20 cellular contexts compared by ENCODE assay signal in the genomic region with DNA sequence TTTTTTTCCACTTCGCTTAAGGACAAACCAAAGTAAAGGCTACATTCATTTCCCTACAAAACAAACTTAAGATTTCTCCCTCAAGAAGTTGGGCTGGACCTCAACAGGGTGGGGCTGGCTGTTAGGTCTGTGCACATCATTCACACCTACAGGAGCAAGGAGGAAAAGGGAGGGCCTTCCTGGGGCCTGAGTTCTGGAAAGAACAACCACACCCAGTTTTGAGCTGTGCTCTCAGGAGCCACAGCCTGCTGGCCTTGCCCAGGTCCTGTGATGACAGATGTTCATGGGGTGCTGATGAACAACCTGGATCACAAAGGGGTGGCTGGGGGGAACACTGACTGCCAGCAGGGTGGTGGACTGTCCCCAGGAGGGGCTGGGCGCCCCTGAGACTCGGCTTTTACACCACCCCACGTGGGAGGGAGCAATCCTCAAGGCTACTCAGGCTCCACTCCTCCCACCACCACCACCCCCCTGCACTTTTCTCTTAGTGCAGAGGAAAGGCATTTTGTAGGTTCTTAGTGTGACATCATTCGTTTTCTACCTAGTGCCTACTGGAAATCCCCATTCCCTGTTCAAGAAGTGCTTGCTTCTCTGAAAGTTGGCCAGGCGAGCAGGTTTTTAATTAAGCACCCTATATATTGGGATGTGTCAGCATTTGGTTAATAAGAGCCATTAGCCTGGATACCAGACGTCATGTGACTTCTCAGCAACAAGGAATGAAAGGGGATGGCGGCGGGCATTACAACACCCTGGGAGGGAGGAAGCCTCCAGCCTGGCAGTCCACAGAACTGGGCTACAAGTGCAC. TPM values are rescaled to one million over a fixed set of nuclear protein-coding genes. Genes with fewer than 3 reads are reported as not detected.
DNase-seq lines count a peak whose midpoint lies in the region; ATAC-seq, FAIRE-seq and TF ChIP-seq lines count a peak whose summit lies in the region.
"Had no signal": no experiment of that assay in that cellular context is flagged by ENCODE, and none has a peak within 500 bp of the region (broad histone marks: within the 10 kb centered on the region; RNA-seq: fewer than 3 reads in every experiment).

No MANE protein-coding gene starts in this region.

- peaks cover 7 to 12% of the 10 kb centered on the region in 2 donors for H3K36me3 ChIP-seq in kidney (ENCODE audit: control insufficient read depth in 1 of 2, insufficient read depth in 2 of 2, low read length in 2 of 2)
- H3K36me3 ChIP-seq in right lobe of liver: peaks cover 0 to 23% (median 8%) of the 10 kb centered on the region in 4 donors

- H3K4me3 ChIP-seq in kidney (ENCODE audit: low read length in 2 of 2) (no peak overlapping the region), right lobe of liver (no peak overlapping the region)
- H3K4me3 ChIP-seq: adrenal gland, coronary artery, Peyer's patch had no signal

- H3K9ac ChIP-seq in kidney (ENCODE audit: low read length in 2 of 2): no peak overlapping the region

- no peaks in the 10 kb centered on the region for H3K9me3 Mint-ChIP-seq in activated CD4-positive, alpha-beta T cell treated with anti-CD3 and anti-CD28 coated beads, Interleukin-2, amount 10 ng/mL, durations not matched to agents 24 days and 14 days
- H3K9me3 Mint-ChIP-seq in activated CD4-positive, alpha-beta T cell treated with anti-CD3 and anti-CD28 coated beads for 36 hours (ENCODE audit: low read depth): no peaks in the 10 kb centered on the region
- H3K9me3 Mint-ChIP-seq in stimulated activated naive B cell treated with anti-CD40 and anti-IgM and Interleukin-4, amounts not matched to agents 10 μg/mL and 1 μg/mL and 100 μg/mL, for 72 hours: no peaks in the 10 kb centered on the region
- H3K9me3 Mint-ChIP-seq in CD14-positive monocyte: peaks cover 0 to 2% (median 0%) of the 10 kb centered on the region in 7 donors
- H3K9me3 Mint-ChIP-seq: activated T-cell treated with anti-CD3 and anti-CD28 coated beads, Interleukin-2, amount 50 U/mL, for 24 hours; natural killer cell had no signal

- POLR2A ChIA-PET in activated CD4-positive, alpha-beta T cell treated with anti-CD3 and anti-CD28 coated beads for 36 hours (lab: Charles Lee): no interaction called here

- H3K4me3 Mint-ChIP-seq in activated CD4-positive, alpha-beta T cell treated with anti-CD3 and anti-CD28 coated beads, Interleukin-2, amount 10 ng/mL, durations not matched to agents 24 days and 14 days: no peak overlapping the region
- no peak overlapping the region for H3K4me3 Mint-ChIP-seq in activated CD4-positive, alpha-beta T cell treated with anti-CD3 and anti-CD28 coated beads for 36 hours
- no peak overlapping the region for H3K4me3 Mint-ChIP-seq in stimulated activated naive B cell treated with anti-CD40 and anti-IgM and Interleukin-4, amounts not matched to agents 10 μg/mL and 1 μg/mL and 100 μg/mL, for 72 hours
- no peak overlapping the region for H3K4me3 Mint-ChIP-seq in CD14-positive monocyte
- H3K4me3 Mint-ChIP-seq: activated T-cell treated with anti-CD3 and anti-CD28 coated beads, Interleukin-2, amount 50 U/mL, for 24 hours; natural killer cell had no signal

- H3K4me1 ChIP-seq in kidney (ENCODE audit: control insufficient read depth in 1 of 2, insufficient read depth in 1 of 2, low read depth in 1 of 2, low read length in 2 of 2) (peaks cover 2 to 3% of the 10 kb centered on the region in 2 donors), right lobe of liver (no peaks in the 10 kb centered on the region)
- H3K4me1 ChIP-seq: adrenal gland, Peyer's patch had no signal

- H3K9me3 ChIP-seq in kidney (ENCODE audit: control insufficient read depth in 1 of 2, low read length in 2 of 2): no peaks in the 10 kb centered on the region
- no peaks in the 10 kb centered on the region for H3K9me3 ChIP-seq in right lobe of liver
- H3K9me3 ChIP-seq: adrenal gland, Peyer's patch had no signal

- no peak for TF ChIP-seq POLR2A in right lobe of liver (IDR thresholded peaks at IDR 0.05)

- H3K27ac Mint-ChIP-seq in activated CD4-positive, alpha-beta T cell treated with anti-CD3 and anti-CD28 coated beads, Interleukin-2, amount 10 ng/mL, durations not matched to agents 24 days and 14 days: peak overlapping the region; percentile 78
- no peak overlapping the region for H3K27ac Mint-ChIP-seq in activated CD4-positive, alpha-beta T cell treated with anti-CD3 and anti-CD28 coated beads for 36 hours
- H3K27ac Mint-ChIP-seq in stimulated activated naive B cell treated with anti-CD40 and anti-IgM and Interleukin-4, amounts not matched to agents 10 μg/mL and 1 μg/mL and 100 μg/mL, for 72 hours: peak overlapping the region; percentile 51
- H3K27ac Mint-ChIP-seq in CD14-positive monocyte: peak overlapping the region in 2 of 7 donors; percentile 23 to 54
- H3K27ac Mint-ChIP-seq: activated T-cell treated with anti-CD3 and anti-CD28 coated beads, Interleukin-2, amount 50 U/mL, for 24 hours; natural killer cell had no signal

- H3K36me3 Mint-ChIP-seq in activated CD4-positive, alpha-beta T cell treated with anti-CD3 and anti-CD28 coated beads, Interleukin-2, amount 10 ng/mL, durations not matched to agents 24 days and 14 days (ENCODE audit: low read depth): peaks cover 39% of the 10 kb centered on the region
- no peaks in the 10 kb centered on the region for H3K36me3 Mint-ChIP-seq in activated CD4-positive, alpha-beta T cell treated with anti-CD3 and anti-CD28 coated beads for 36 hours (ENCODE audit: low read depth)
- peaks cover 55 to 74% of the 10 kb centered on the region in 2 donors for H3K36me3 Mint-ChIP-seq in stimulated activated naive B cell treated with anti-CD40 and anti-IgM and Interleukin-4, amounts not matched to agents 10 μg/mL and 1 μg/mL and 100 μg/mL, for 72 hours
- H3K36me3 Mint-ChIP-seq in CD14-positive monocyte: peaks cover 57 to 90% of the 10 kb centered on the region in 2 donors
- H3K36me3 Mint-ChIP-seq: natural killer cell had no signal

- H3K27me3 ChIP-seq in right lobe of liver: no peaks in the 10 kb centered on the region
- H3K27me3 ChIP-seq: adrenal gland, Peyer's patch had no signal

- H3K27me3 Mint-ChIP-seq in activated CD4-positive, alpha-beta T cell treated with anti-CD3 and anti-CD28 coated beads, Interleukin-2, amount 10 ng/mL, durations not matched to agents 24 days and 14 days: no peaks in the 10 kb centered on the region
- no peaks in the 10 kb centered on the region for H3K27me3 Mint-ChIP-seq in activated CD4-positive, alpha-beta T cell treated with anti-CD3 and anti-CD28 coated beads for 36 hours
- H3K27me3 Mint-ChIP-seq in stimulated activated naive B cell treated with anti-CD40 and anti-IgM and Interleukin-4, amounts not matched to agents 10 μg/mL and 1 μg/mL and 100 μg/mL, for 72 hours: no peaks in the 10 kb centered on the region
- peaks cover 0 to 1% (median 0%) of the 10 kb centered on the region in 3 donors for H3K27me3 Mint-ChIP-seq in CD14-positive monocyte (ENCODE audit: low read depth in 3 of 3)
- H3K27me3 Mint-ChIP-seq: activated T-cell treated with anti-CD3 and anti-CD28 coated beads, Interleukin-2, amount 50 U/mL, for 24 hours had no signal

- CTCF ChIA-PET in activated CD4-positive, alpha-beta T cell treated with anti-CD3 and anti-CD28 coated beads for 36 hours (lab: Charles Lee): no interaction called here

- ATAC-seq in activated CD4-positive, alpha-beta T cell treated with anti-CD3 and anti-CD28 coated beads for 36 hours: no peak
- ATAC-seq in stimulated activated naive B cell treated with anti-CD40 and anti-IgM and Interleukin-4, amounts not matched to agents 10 μg/mL and 1 μg/mL and 100 μg/mL, for 72 hours (replicated peaks): peak in 1 of 2 donors; percentile 51
- ATAC-seq in HG03108 (IDR thresholded peaks at IDR 0.05; ENCODE audit: unreplicated experiment) (no peak), right lobe of liver (no peak)
- ATAC-seq: activated CD4-positive, CD25-positive, alpha-beta regulatory T cell treated with anti-CD3 and anti-CD28 coated beads, Interleukin-2, amount 50 U/mL, for 24 hours; HCT116; left lobe of liver; natural killer cell had no signal

- DNase-seq in activated CD4-positive, alpha-beta T cell treated with anti-CD3 and anti-CD28 coated beads, Interleukin-2, amount 10 ng/mL, durations not matched to agents 24 days and 14 days: no peak
- no peak for DNase-seq in activated CD4-positive, alpha-beta T cell treated with anti-CD3 and anti-CD28 coated beads for 36 hours
- DNase-seq in amniotic epithelial cell (ENCODE audit: low read depth) (peak; percentile 63), kidney (peak; percentile 68), CD14-positive monocyte (ENCODE audit: low spot score) (no peak), right lobe of liver (no peak)
- no peak for DNase-seq in stimulated activated naive B cell treated with anti-CD40 and anti-IgM and Interleukin-4, amounts not matched to agents 10 μg/mL and 1 μg/mL and 100 μg/mL, for 72 hours
- DNase-seq: 8988T; activated T-cell treated with anti-CD3 and anti-CD28 coated beads, Interleukin-2, amount 50 U/mL, for 24 hours; adrenal gland; DND-41; natural killer cell; NCI-H146; NCI-H524; Peyer's patch had no signal

- intact Hi-C loops in activated CD4-positive, alpha-beta T cell treated with anti-CD3 and anti-CD28 coated beads, Interleukin-2, amount 10 ng/mL, durations not matched to agents 24 days and 14 days (cut with micrococcal nuclease): no loop called here
- intact Hi-C loops in activated CD4-positive, alpha-beta T cell treated with anti-CD3 and anti-CD28 coated beads for 36 hours (cut with DNase I, micrococcal nuclease): no loop called here
- intact Hi-C loops in kidney (cut with DNase I): no loop called here
- intact Hi-C loops in CD14-positive monocyte (cut with micrococcal nuclease): no loop called here
- intact Hi-C loops in right lobe of liver (cut with DNase I): no loop called here

- H3K27ac ChIP-seq in kidney (ENCODE audit: low read depth in 2 of 2, low read length in 2 of 2): no peak overlapping the region
- no peak overlapping the region for H3K27ac ChIP-seq in right lobe of liver
- H3K27ac ChIP-seq: adrenal gland, coronary artery, Peyer's patch had no signal

- WGBS in right lobe of liver (ENCODE audit: insufficient coverage, low coverage, low lambda C conversion rate, missing lambda C conversion rate): 86% methylated on average over 2 of the region's 9 CpGs

- peaks cover 42% of the 10 kb centered on the region for H3K4me1 Mint-ChIP-seq in activated CD4-positive, alpha-beta T cell treated with anti-CD3 and anti-CD28 coated beads, Interleukin-2, amount 10 ng/mL, durations not matched to agents 24 days and 14 days
- peaks cover 23% of the 10 kb centered on the region for H3K4me1 Mint-ChIP-seq in activated CD4-positive, alpha-beta T cell treated with anti-CD3 and anti-CD28 coated beads for 36 hours
- peaks cover 37 to 48% of the 10 kb centered on the region in 2 donors for H3K4me1 Mint-ChIP-seq in stimulated activated naive B cell treated with anti-CD40 and anti-IgM and Interleukin-4, amounts not matched to agents 10 μg/mL and 1 μg/mL and 100 μg/mL, for 72 hours
- H3K4me1 Mint-ChIP-seq in CD14-positive monocyte: no peaks in the 10 kb centered on the region
- H3K4me1 Mint-ChIP-seq: natural killer cell had no signal

- no peak for TF ChIP-seq CTCF in kidney (IDR thresholded peaks at IDR 0.05; ENCODE audit: borderline replicate concordance, extremely low read depth, insufficient read depth)
- no peak for TF ChIP-seq CTCF in CD14-positive monocyte (IDR thresholded peaks at IDR 0.05)
- no peak for TF ChIP-seq CTCF in right lobe of liver (IDR thresholded peaks at IDR 0.05)

- FAIRE-seq in kidney (lab: Jason Lieb, UNC): no peak

RNA-seq across cellular contexts. Expression of gene CCNB2, which starts 35.7 kb away (rescaled TPM):
- total RNA-seq in activated CD4-positive, alpha-beta T cell treated with anti-CD3 and anti-CD28 coated beads, Interleukin-2, amount 10 ng/mL, durations not matched to agents 24 days and 14 days: 38.6 and 39.2 TPM in 2 replicates
- 10 to 100 TPM; 68.0 to 75.3 TPM for total RNA-seq in activated CD4-positive, alpha-beta T cell treated with anti-CD3 and anti-CD28 coated beads for 36 hours
- 0.94 TPM for total RNA-seq in kidney
- polyA plus RNA-seq in kidney (ENCODE audit: insufficient read depth, low read depth, low replicate concordance): 0.26 TPM
- polyA plus RNA-seq in CD14-positive monocyte: under 1 TPM; 0.13 to 0.31 TPM
- total RNA-seq in right lobe of liver: 1 to 10 TPM in 3 of 6 experiments, under 1 TPM in 3; 0.13 to 2.5 (median 1.6) TPM

Comparison
In these comparisons a context has a peak if more than half of its experiments do, and no peak if none do; other contexts are left out.
1. DNase-seq: peak in amniotic epithelial cell (single experiment) and kidney (single experiment); none in activated CD4-positive, alpha-beta T cell treated with anti-CD3 and anti-CD28 coated beads, Interleukin-2, amount 10 ng/mL, durations not matched to agents 24 days and 14 days (single experiment), activated CD4-positive, alpha-beta T cell treated with anti-CD3 and anti-CD28 coated beads for 36 hours (single experiment), stimulated activated naive B cell treated with anti-CD40 and anti-IgM and Interleukin-4, amounts not matched to agents 10 μg/mL and 1 μg/mL and 100 μg/mL, for 72 hours (single experiment), CD14-positive monocyte (single experiment) and right lobe of liver (0 of 3).
2. RNA of gene CCNB2, which starts 35.7 kb away (total RNA-seq): 68.0 to 75.3 TPM in activated CD4-positive, alpha-beta T cell treated with anti-CD3 and anti-CD28 coated beads for 36 hours and 38.6 to 39.2 TPM in activated CD4-positive, alpha-beta T cell treated with anti-CD3 and anti-CD28 coated beads, Interleukin-2, amount 10 ng/mL, durations not matched to agents 24 days and 14 days; 0.13 to 2.5 TPM in right lobe of liver and 0.94 TPM in kidney (single experiment); every median in the first group is over 10 times any median in the second.